In the genomic region with DNA sequence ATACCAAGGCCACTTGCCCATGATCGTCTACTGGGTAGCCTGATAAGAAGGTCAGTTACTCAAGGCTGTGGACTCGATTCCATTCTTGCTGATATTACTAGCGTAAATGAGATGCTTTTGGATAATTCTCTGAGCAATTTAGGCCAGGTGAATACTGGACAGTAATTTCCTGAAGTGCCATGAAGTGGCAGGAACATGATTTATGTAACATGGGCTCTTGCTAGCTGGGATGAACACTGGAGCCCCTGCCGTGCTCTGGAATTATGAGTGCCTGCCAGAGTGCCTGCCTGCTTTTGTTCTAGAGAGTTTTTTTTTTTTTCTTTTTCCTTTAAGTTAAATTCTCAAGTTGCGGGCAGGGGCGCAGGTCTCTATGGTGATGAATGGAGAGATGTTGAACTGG, we compare ENCODE assay signal across 18 cellular contexts.
DNase-seq lines count a peak whose midpoint lies in the region; ATAC-seq and TF ChIP-seq lines count a peak whose summit lies in the region.
"Had no signal": no experiment of that assay in that cellular context is flagged by ENCODE, and none has a peak within 500 bp of the region (broad histone marks: within the 10 kb centered on the region; RNA-seq: fewer than 3 reads in every experiment).

No MANE protein-coding gene starts in this region.

- no peaks in the 10 kb centered on the region for H3K9me3 Mint-ChIP-seq in neural progenitor cell

- H3K4me1 ChIP-seq in HEK293 (ENCODE audit: control insufficient read depth, insufficient read depth, low read length) (peaks cover 17% of the 10 kb centered on the region), neural progenitor cell (peaks cover 24% of the 10 kb centered on the region), right lobe of liver (no peaks in the 10 kb centered on the region)

- H3K36me3 ChIP-seq in HEK293 (ENCODE audit: control insufficient read depth in 2 of 2, insufficient read depth in 1 of 2, low read length in 2 of 2) (no peaks in the 10 kb centered on the region), neural progenitor cell (no peaks in the 10 kb centered on the region), right lobe of liver (no peaks in the 10 kb centered on the region)

- H3K4me2 ChIP-seq in neural progenitor cell, result peak overlapping the region; percentile 22
- H3K4me2 ChIP-seq: BLaER1 had no signal

- peaks cover 21% of the 10 kb centered on the region for H4K20me1 ChIP-seq in neural progenitor cell (ENCODE audit: low read depth)

- POLR2A ChIA-PET in HEK293 (lab: Yijun Ruan, JAX), result no interaction called here
- POLR2A ChIA-PET in GM10248 (lab: Yijun Ruan, JAX), result no interaction called here

- no peaks in the 10 kb centered on the region for H3K9me3 ChIP-seq in HEK293 (ENCODE audit: control insufficient read depth, insufficient read depth, low read depth, low read length)
- no peaks in the 10 kb centered on the region for H3K9me3 ChIP-seq in neural progenitor cell (ENCODE audit: low read depth)
- no peaks in the 10 kb centered on the region for H3K9me3 ChIP-seq in right lobe of liver

- 92% methylated on average over 6 of the region's 6 CpGs for WGBS in right lobe of liver (ENCODE audit: insufficient coverage, low coverage, low lambda C conversion rate, missing lambda C conversion rate)

- no peaks in the 10 kb centered on the region for H3K27me3 ChIP-seq in neural progenitor cell
- H3K27me3 ChIP-seq in right lobe of liver, result no peaks in the 10 kb centered on the region
- H3K27me3 ChIP-seq: BLaER1 had no signal

- H3K36me3 Mint-ChIP-seq in neural progenitor cell, result peaks cover 8% of the 10 kb centered on the region

- H3K27me3 Mint-ChIP-seq in neural progenitor cell (ENCODE audit: insufficient read depth, low read depth), result peaks cover 2% of the 10 kb centered on the region
- H3K27me3 Mint-ChIP-seq: IgD-negative memory B cell had no signal

- no peak overlapping the region for H2AFZ ChIP-seq in neural progenitor cell (replicated peaks)
- H2AFZ ChIP-seq: GM23248 had no signal

- no peaks in the 10 kb centered on the region for H3K79me2 ChIP-seq in neural progenitor cell (ENCODE audit: low read depth)

- CTCF ChIA-PET in HEK293 (lab: Yijun Ruan, JAX) (interaction anchor here (0.8 kb wide), 1 partner anchor 365 kb away, joined by 3 read pairs; no protein-coding TSS in a partner anchor), GM10248 (lab: Yijun Ruan, JAX) (interaction anchor here (1.8 kb wide), 1 partner anchor 9 kb away, joined by 5 read pairs; no protein-coding TSS in a partner anchor)

- no peak for ATAC-seq in right lobe of liver
- ATAC-seq: HCT116, Panc1, SK-N-SH treated with all-trans-retinoic acid at 6 μM for 48 hours had no signal

- H3K4me3 ChIP-seq in HEK293 (ENCODE audit: low read depth, low read length) (no peak overlapping the region), neural progenitor cell (no peak overlapping the region), right lobe of liver (no peak overlapping the region)
- H3K4me3 ChIP-seq: BLaER1, GM23248 had no signal

- no peak for TF ChIP-seq POLR2A in right lobe of liver (IDR thresholded peaks at IDR 0.05)

- peak overlapping the region; percentile 15 for H3K27ac Mint-ChIP-seq in neural progenitor cell
- H3K27ac Mint-ChIP-seq: IgD-negative memory B cell; T-helper 1 cell treated with Interleukin-12 subunit alpha and Interleukin-12 subunit beta and Interleukin-4 antibody, amounts not matched to agents 30 μg/mL and 1 μg/mL, for 36 hours had no signal

- H3K9ac ChIP-seq in neural progenitor cell, result no peak overlapping the region
- H3K9ac ChIP-seq: BLaER1, GM23248 had no signal

- H3K4me1 Mint-ChIP-seq in neural progenitor cell, result peaks cover 47% of the 10 kb centered on the region

- TF ChIP-seq CTCF in HEK293 (tag by site-specific recombination; IDR thresholded peaks at IDR 0.05), result no peak
- TF ChIP-seq CTCF in neural progenitor cell (IDR thresholded peaks at IDR 0.05), result no peak
- no peak for TF ChIP-seq CTCF in right lobe of liver (IDR thresholded peaks at IDR 0.05)
- no peak for TF ChIP-seq CTCF in GM10248 (IDR thresholded peaks at IDR 0.05; ENCODE audit: control extremely low read depth, extremely low read depth, low read depth, missing control alignments)

- DNase-seq in NCI-H187 (lab: John Stamatoyannopoulos, UW) (peak; percentile 81 to 91), NCI-H748 treated with DMSO at 0.1 percent for 48 hours (lab: John Stamatoyannopoulos, UW) (peak; percentile 63), neural progenitor cell (ENCODE audit: low spot score) (no peak), right lobe of liver (no peak), GM10248 (ENCODE audit: extremely low spot score) (no peak), dedifferentiated amniotic fluid mesenchymal stem cell (ENCODE audit: extremely low spot score) (no peak)
- DNase-seq: DMS 273 treated with DMSO at 0.1 percent for 48 hours, GM23248, NCI-H1694, NCI-H774, Right ventricle myocardium superior had no signal

- intact Hi-C loops in right lobe of liver (cut with DNase I), result no loop called here

- no peaks in the 10 kb centered on the region for H3F3A ChIP-seq in neural progenitor cell (ENCODE audit: low read depth)

- peak overlapping the region; percentile 35 for H3K4me3 Mint-ChIP-seq in neural progenitor cell
- H3K4me3 Mint-ChIP-seq: IgD-negative memory B cell; T-helper 1 cell treated with Interleukin-12 subunit alpha and Interleukin-12 subunit beta and Interleukin-4 antibody, amounts not matched to agents 30 μg/mL and 1 μg/mL, for 36 hours had no signal

- H3K27ac ChIP-seq in HEK293 (ENCODE audit: extremely low read depth, low read depth, low read length) (no peak overlapping the region), neural progenitor cell (no peak overlapping the region), right lobe of liver (no peak overlapping the region)
- H3K27ac ChIP-seq: BLaER1, GM23248 had no signal

TF ChIP-seq in HEK293, 187 proteins besides CTCF, POLR2A, EP300 and RAD21:
- TF ChIP-seq ZIC2 (tag by site-specific recombination; IDR thresholded peaks at IDR 0.05) (0 out of 2 replicates have a peak, but pooled peaks have one; percentile 18), MEIS1 (CRISPR knock-in tag; IDR thresholded peaks at IDR 0.05; ENCODE audit: borderline replicate concordance) (0 out of 2 replicates have a peak, but pooled peaks have one; percentile 34), ZNF391 (tag by site-specific recombination; IDR thresholded peaks at IDR 0.05; ENCODE audit: borderline replicate concordance, low read depth) (no peak), ZBTB8A (tag by site-specific recombination; IDR thresholded peaks at IDR 0.05) (peak; percentile 34; the same call in 1 of the 2 replicates), ZNF335 (tag by site-specific recombination; conservative IDR thresholded peaks at IDR 0.05) (peak; percentile 39; the same call in 1 of the 2 replicates), ZNF600 (tag by site-specific recombination; IDR thresholded peaks at IDR 0.05) (no peak)
- TF ChIP-seq, protein P1, sequence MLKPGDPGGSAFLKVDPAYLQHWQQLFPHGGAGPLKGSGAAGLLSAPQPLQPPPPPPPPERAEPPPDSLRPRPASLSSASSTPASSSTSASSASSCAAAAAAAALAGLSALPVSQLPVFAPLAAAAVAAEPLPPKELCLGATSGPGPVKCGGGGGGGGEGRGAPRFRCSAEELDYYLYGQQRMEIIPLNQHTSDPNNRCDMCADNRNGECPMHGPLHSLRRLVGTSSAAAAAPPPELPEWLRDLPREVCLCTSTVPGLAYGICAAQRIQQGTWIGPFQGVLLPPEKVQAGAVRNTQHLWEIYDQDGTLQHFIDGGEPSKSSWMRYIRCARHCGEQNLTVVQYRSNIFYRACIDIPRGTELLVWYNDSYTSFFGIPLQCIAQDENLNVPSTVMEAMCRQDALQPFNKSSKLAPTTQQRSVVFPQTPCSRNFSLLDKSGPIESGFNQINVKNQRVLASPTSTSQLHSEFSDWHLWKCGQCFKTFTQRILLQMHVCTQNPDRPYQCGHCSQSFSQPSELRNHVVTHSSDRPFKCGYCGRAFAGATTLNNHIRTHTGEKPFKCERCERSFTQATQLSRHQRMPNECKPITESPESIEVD (tag by site-specific recombination; IDR thresholded peaks at IDR 0.05), result peak; percentile 26; the same call in 1 of the 2 replicates

Comparison
In these comparisons a context has a peak if more than half of its experiments do, and no peak if none do; other contexts are left out.
1. DNase-seq: peak in NCI-H187 (2 of 2) and NCI-H748 treated with DMSO at 0.1 percent for 48 hours (single experiment); none in neural progenitor cell (single experiment), right lobe of liver (0 of 3), GM10248 (single experiment) and dedifferentiated amniotic fluid mesenchymal stem cell (single experiment).